Comparison of ENCODE assay signal across 6 cellular contexts in the genomic region with DNA sequence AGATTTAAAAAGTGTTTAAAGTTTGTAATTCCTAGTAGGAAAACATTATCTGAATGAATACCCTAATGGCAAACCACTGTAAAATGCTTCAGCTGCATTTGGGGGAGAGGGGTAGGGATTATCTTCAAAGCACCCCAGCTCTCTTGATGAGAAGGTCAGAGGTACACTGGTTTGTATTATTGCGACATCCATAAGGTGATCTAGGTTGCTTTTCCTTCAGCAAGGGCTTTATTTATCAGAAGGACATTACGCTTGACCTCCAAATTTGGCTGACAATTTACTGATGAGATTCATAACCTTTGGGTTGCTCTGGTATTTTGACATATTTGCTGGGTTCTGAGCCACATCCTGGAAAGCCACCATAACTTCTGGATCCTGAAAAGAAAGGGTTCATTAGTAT. TPM values are rescaled to one million over a fixed set of nuclear protein-coding genes. Genes with fewer than 3 reads are reported as not detected.
"Had no signal": no experiment of that assay in that cellular context is flagged by ENCODE, and none has a peak within 500 bp of the region (broad histone marks: within the 10 kb centered on the region; RNA-seq: fewer than 3 reads in every experiment).

No MANE protein-coding gene starts in this region.

RNA-seq across cellular contexts. Expression of gene DNAJB7, which starts 35.6 kb away (rescaled TPM):
- total RNA-seq: dorsolateral prefrontal cortex, lung, sciatic nerve, smooth muscle cell, suprapubic skin, uterus had no signal
